Comparison of ENCODE assay signal across 1 cellular context in the genomic region with DNA sequence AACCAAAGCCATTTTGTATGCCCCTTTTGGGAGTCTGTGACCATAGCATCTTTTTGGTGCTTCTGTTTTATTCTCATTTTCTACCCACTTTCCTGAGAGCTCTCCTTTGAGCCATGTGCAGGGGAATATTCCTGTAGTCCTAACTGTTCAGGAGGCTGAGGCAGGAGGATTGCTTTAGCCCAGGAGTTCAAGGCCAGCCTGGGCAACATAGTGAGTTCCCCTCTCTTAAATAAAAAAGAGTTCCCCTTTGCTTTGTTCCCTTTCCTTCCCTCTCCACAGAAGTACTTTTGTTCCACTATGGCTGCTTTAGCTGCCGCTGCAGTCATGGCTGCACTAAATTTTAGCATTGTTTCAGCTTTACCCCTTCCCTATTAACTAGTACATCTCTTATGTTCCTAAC.
TF ChIP-seq lines count a peak whose summit lies in the region.

No MANE protein-coding gene starts in this region.

TF ChIP-seq in HepG2, 621 proteins besides CTCF, POLR2A, EP300 and RAD21:
- TF ChIP-seq, protein P1, sequence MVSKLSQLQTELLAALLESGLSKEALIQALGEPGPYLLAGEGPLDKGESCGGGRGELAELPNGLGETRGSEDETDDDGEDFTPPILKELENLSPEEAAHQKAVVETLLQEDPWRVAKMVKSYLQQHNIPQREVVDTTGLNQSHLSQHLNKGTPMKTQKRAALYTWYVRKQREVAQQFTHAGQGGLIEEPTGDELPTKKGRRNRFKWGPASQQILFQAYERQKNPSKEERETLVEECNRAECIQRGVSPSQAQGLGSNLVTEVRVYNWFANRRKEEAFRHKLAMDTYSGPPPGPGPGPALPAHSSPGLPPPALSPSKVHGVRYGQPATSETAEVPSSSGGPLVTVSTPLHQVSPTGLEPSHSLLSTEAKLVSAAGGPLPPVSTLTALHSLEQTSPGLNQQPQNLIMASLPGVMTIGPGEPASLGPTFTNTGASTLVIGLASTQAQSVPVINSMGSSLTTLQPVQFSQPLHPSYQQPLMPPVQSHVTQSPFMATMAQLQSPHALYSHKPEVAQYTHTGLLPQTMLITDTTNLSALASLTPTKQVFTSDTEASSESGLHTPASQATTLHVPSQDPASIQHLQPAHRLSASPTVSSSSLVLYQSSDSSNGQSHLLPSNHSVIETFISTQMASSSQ (IDR thresholded peaks at IDR 0.05; ENCODE audit: low read depth), result no peak
- TF ChIP-seq, protein P1 (CRISPR knock-in tag; IDR thresholded peaks at IDR 0.05; ENCODE audit: borderline replicate concordance), result no peak
- TF ChIP-seq ZNF567 (CRISPR knock-in tag; IDR thresholded peaks at IDR 0.05; ENCODE audit: borderline replicate concordance), result no peak
- peak; percentile 90 for TF ChIP-seq ZNF770 (CRISPR knock-in tag; IDR thresholded peaks at IDR 0.05)
- TF ChIP-seq ZNF121 (CRISPR knock-in tag; IDR thresholded peaks at IDR 0.05), result peak; percentile 75; the same call in 1 of the 2 replicates
